Comparison of ENCODE assay signal across 9 cellular contexts in genomic region chr2:18991177-18992168, GRCh38.
DNase-seq lines count a peak whose midpoint lies in the region; ATAC-seq and TF ChIP-seq lines count a peak whose summit lies in the region.
"Had no signal": no experiment of that assay in that cellular context is flagged by ENCODE, and none has a peak within 500 bp of the region (broad histone marks: within the 10 kb centered on the region; RNA-seq: fewer than 3 reads in every experiment).

No MANE protein-coding gene starts in this region.

- H3K27me3 ChIP-seq in thoracic aorta (replicated peaks; ENCODE audit: insufficient read depth) = no peaks in the 10 kb centered on the region

- no peaks in the 10 kb centered on the region for H3K27me3 Mint-ChIP-seq in activated CD4-positive, alpha-beta T cell treated with anti-CD3 and anti-CD28 coated beads, Interleukin-2, amount 10 ng/mL, durations not matched to agents 24 days and 14 days
- H3K27me3 Mint-ChIP-seq: activated B cell treated with CpG ODN at 0.5 μM for 24 hours had no signal

- H3K4me1 Mint-ChIP-seq in activated CD4-positive, alpha-beta T cell treated with anti-CD3 and anti-CD28 coated beads, Interleukin-2, amount 10 ng/mL, durations not matched to agents 24 days and 14 days = no peaks in the 10 kb centered on the region
- H3K4me1 Mint-ChIP-seq: activated B cell treated with CpG ODN at 0.5 μM for 24 hours had no signal

- H3K36me3 ChIP-seq in thoracic aorta = no peaks in the 10 kb centered on the region

- in situ Hi-C loops in SK-MEL-5 (cut with HindIII; ENCODE audit: low pct_unique_long_range_greater_than_20kb, low sequenced_read_pairs) = no loop called here

- H3K4me3 ChIP-seq in thoracic aorta = no peak overlapping the region

- H3K4me3 Mint-ChIP-seq in activated CD4-positive, alpha-beta T cell treated with anti-CD3 and anti-CD28 coated beads, Interleukin-2, amount 10 ng/mL, durations not matched to agents 24 days and 14 days = no peak overlapping the region
- H3K4me3 Mint-ChIP-seq: activated B cell treated with CpG ODN at 0.5 μM for 24 hours had no signal

- DNase-seq in HS-27A (ENCODE audit: low read depth) (peak; percentile 95), SK-MEL-5 (ENCODE audit: low read depth, low spot score) (peak; percentile 10), left cardiac atrium (peak; percentile 45), thoracic aorta (ENCODE audit: low spot score) (no peak)
- DNase-seq in activated effector memory CD4-positive, alpha-beta T cell treated with Interleukin-2 at 50 U/mL for 16 hours = no peak
- no peak for DNase-seq in activated CD4-positive, alpha-beta T cell treated with anti-CD3 and anti-CD28 coated beads, Interleukin-2, amount 10 ng/mL, durations not matched to agents 24 days and 14 days
- DNase-seq: activated B cell treated with CpG ODN at 0.5 μM for 24 hours had no signal

- H3K4me1 ChIP-seq in thoracic aorta (ENCODE audit: control insufficient read depth in 1 of 2, low read depth in 2 of 2) = peaks cover 21 to 40% of the 10 kb centered on the region in 2 donors

- ATAC-seq in left cardiac atrium (peak; percentile 82 to 86), thoracic aorta (ENCODE audit: insufficient number of reproducible peaks, low FRiP score, low read depth) (no peak), HG03457 (IDR thresholded peaks at IDR 0.05; ENCODE audit: unreplicated experiment) (no peak), HG02763 (IDR thresholded peaks at IDR 0.05; ENCODE audit: unreplicated experiment) (no peak)

- no peak for TF ChIP-seq CTCF in thoracic aorta (IDR thresholded peaks at IDR 0.05)

- no peak overlapping the region for H3K27ac Mint-ChIP-seq in activated CD4-positive, alpha-beta T cell treated with anti-CD3 and anti-CD28 coated beads, Interleukin-2, amount 10 ng/mL, durations not matched to agents 24 days and 14 days
- H3K27ac Mint-ChIP-seq: activated B cell treated with CpG ODN at 0.5 μM for 24 hours had no signal

- no peaks in the 10 kb centered on the region for H3K9me3 Mint-ChIP-seq in activated CD4-positive, alpha-beta T cell treated with anti-CD3 and anti-CD28 coated beads, Interleukin-2, amount 10 ng/mL, durations not matched to agents 24 days and 14 days
- H3K9me3 Mint-ChIP-seq: activated B cell treated with CpG ODN at 0.5 μM for 24 hours had no signal

- intact Hi-C loops in left cardiac atrium (cut with DNase I) = no loop called here
- intact Hi-C loops in activated CD4-positive, alpha-beta T cell treated with anti-CD3 and anti-CD28 coated beads, Interleukin-2, amount 10 ng/mL, durations not matched to agents 24 days and 14 days (cut with micrococcal nuclease) = no loop called here

- H3K36me3 Mint-ChIP-seq in activated CD4-positive, alpha-beta T cell treated with anti-CD3 and anti-CD28 coated beads, Interleukin-2, amount 10 ng/mL, durations not matched to agents 24 days and 14 days (ENCODE audit: low read depth) = no peaks in the 10 kb centered on the region

- peak overlapping the region; percentile 28 to 33 for H3K27ac ChIP-seq in thoracic aorta

- no peaks in the 10 kb centered on the region for H3K9me3 ChIP-seq in thoracic aorta

Comparison
In these comparisons a context has a peak if more than half of its experiments do, and no peak if none do; other contexts are left out.
1. DNase-seq: peak in HS-27A (single experiment), SK-MEL-5 (single experiment) and left cardiac atrium (single experiment); none in thoracic aorta (single experiment), activated effector memory CD4-positive, alpha-beta T cell treated with Interleukin-2 at 50 U/mL for 16 hours (single experiment) and activated CD4-positive, alpha-beta T cell treated with anti-CD3 and anti-CD28 coated beads, Interleukin-2, amount 10 ng/mL, durations not matched to agents 24 days and 14 days (single experiment).
2. ATAC-seq: peak in left cardiac atrium (2 of 2); none in thoracic aorta (single experiment), HG03457 (single experiment) and HG02763 (single experiment).